Comparison of ENCODE assay signal across 31 cellular contexts in genomic region chr13:69077267-69077666, GRCh38.
"Had no signal": no experiment of that assay in that cellular context is flagged by ENCODE, and none has a peak within 500 bp of the region (broad histone marks: within the 10 kb centered on the region; RNA-seq: fewer than 3 reads in every experiment).

No MANE protein-coding gene starts in this region.

- H3K4me1 Mint-ChIP-seq: activated CD4-positive, alpha-beta memory T cell treated with anti-CD3 and anti-CD28 coated beads, Interleukin-2, amount 10 ng/mL, durations not matched to agents 7 days and 5 days; activated CD4-positive, alpha-beta T cell treated with anti-CD3 and anti-CD28 coated beads for 36 hours; activated CD4-positive, alpha-beta T cell treated with anti-CD3 and anti-CD28 coated beads, Interleukin-2, amount 10 ng/mL, durations not matched to agents 7 days and 5 days; activated naive CD4-positive, alpha-beta T cell treated with anti-CD3 and anti-CD28 coated beads, Interleukin-2, amount 10 ng/mL, durations not matched to agents 7 days and 5 days; activated naive CD8-positive, alpha-beta T cell treated with anti-CD3 and anti-CD28 coated beads, Interleukin-2, amount 10 ng/mL, durations not matched to agents 7 days and 5 days had no signal

- H3K36me3 ChIP-seq: esophagus muscularis mucosa, gastrocnemius medialis, heart left ventricle had no signal

- H3K27me3 ChIP-seq: body of pancreas, esophagus muscularis mucosa, foreskin keratinocyte, gastrocnemius medialis, heart left ventricle had no signal

- H3K9me3 ChIP-seq: body of pancreas, esophagus muscularis mucosa, gastrocnemius medialis had no signal

- H3K36me3 Mint-ChIP-seq: activated naive CD4-positive, alpha-beta T cell treated with anti-CD3 and anti-CD28 coated beads, Interleukin-2, amount 10 ng/mL, durations not matched to agents 7 days and 5 days; activated naive CD4-positive, alpha-beta T cell treated with anti-CD3 and anti-CD28 coated beads, Interleukin-2, amount 50 U/mL, for 72 hours; activated naive CD8-positive, alpha-beta T cell treated with anti-CD3 and anti-CD28 coated beads, Interleukin-2, amount 10 ng/mL, durations not matched to agents 7 days and 5 days had no signal

- FAIRE-seq: colon, endometrium had no signal

- H3K4me3 Mint-ChIP-seq: activated CD4-positive, alpha-beta memory T cell treated with anti-CD3 and anti-CD28 coated beads, Interleukin-2, amount 10 ng/mL, durations not matched to agents 7 days and 5 days; activated CD4-positive, alpha-beta T cell treated with anti-CD3 and anti-CD28 coated beads for 36 hours; activated CD4-positive, alpha-beta T cell treated with anti-CD3 and anti-CD28 coated beads, Interleukin-2, amount 10 ng/mL, durations not matched to agents 7 days and 5 days; activated naive CD4-positive, alpha-beta T cell treated with anti-CD3 and anti-CD28 coated beads, Interleukin-2, amount 10 ng/mL, durations not matched to agents 7 days and 5 days; activated naive CD8-positive, alpha-beta T cell treated with anti-CD3 and anti-CD28 coated beads, Interleukin-2, amount 10 ng/mL, durations not matched to agents 7 days and 5 days; activated T-cell treated with anti-CD3 and anti-CD28 coated beads, Interleukin-2, amount 50 U/mL, for 24 hours; activated T-cell treated with anti-CD3 and anti-CD28 coated beads, Interleukin-2, amount 50 U/mL, for 72 hours had no signal

- H3K4me1 ChIP-seq: body of pancreas, esophagus muscularis mucosa, foreskin keratinocyte, gastrocnemius medialis, heart left ventricle had no signal

- H3K27ac Mint-ChIP-seq: activated CD4-positive, alpha-beta memory T cell treated with anti-CD3 and anti-CD28 coated beads, Interleukin-2, amount 10 ng/mL, durations not matched to agents 7 days and 5 days; activated CD4-positive, alpha-beta T cell treated with anti-CD3 and anti-CD28 coated beads for 36 hours; activated CD4-positive, alpha-beta T cell treated with anti-CD3 and anti-CD28 coated beads, Interleukin-2, amount 10 ng/mL, durations not matched to agents 7 days and 5 days; activated naive CD4-positive, alpha-beta T cell treated with anti-CD3 and anti-CD28 coated beads, Interleukin-2, amount 10 ng/mL, durations not matched to agents 7 days and 5 days; activated naive CD4-positive, alpha-beta T cell treated with anti-CD3 and anti-CD28 coated beads, Interleukin-2, amount 50 U/mL, for 72 hours; activated naive CD8-positive, alpha-beta T cell treated with anti-CD3 and anti-CD28 coated beads, Interleukin-2, amount 10 ng/mL, durations not matched to agents 7 days and 5 days; activated T-cell treated with anti-CD3 and anti-CD28 coated beads, Interleukin-2, amount 50 U/mL, for 24 hours; activated T-cell treated with anti-CD3 and anti-CD28 coated beads, Interleukin-2, amount 50 U/mL, for 72 hours had no signal

- DNase-seq: activated CD4-positive, alpha-beta memory T cell treated with anti-CD3 and anti-CD28 coated beads, Interleukin-2, amount 10 ng/mL, durations not matched to agents 7 days and 5 days; activated CD4-positive, alpha-beta T cell treated with anti-CD3 and anti-CD28 coated beads for 36 hours; activated CD4-positive, alpha-beta T cell treated with anti-CD3 and anti-CD28 coated beads, Interleukin-2, amount 10 ng/mL, durations not matched to agents 7 days and 5 days; activated CD4-positive, alpha-beta T cell treated with anti-CD3 and anti-CD28 coated beads, Interleukin-2, amount 50 U/mL, for 4 hours; activated CD4-positive, CD25-positive, alpha-beta regulatory T cell; activated CD4-positive, CD25-positive, alpha-beta regulatory T cell treated with anti-CD3 and anti-CD28 coated beads, Interleukin-2, amount 50 U/mL, for 72 hours; activated CD8-positive, alpha-beta memory T cell treated with anti-CD3 and anti-CD28 coated beads, Interleukin-2, amount 50 U/mL, for 48 hours; activated gamma-delta T cell; activated naive CD4-positive, alpha-beta T cell; activated naive CD4-positive, alpha-beta T cell treated with anti-CD3 and anti-CD28 coated beads, Interleukin-2, amount 10 ng/mL, durations not matched to agents 7 days and 5 days; activated naive CD8-positive, alpha-beta T cell treated with anti-CD3 and anti-CD28 coated beads, Interleukin-2, amount 10 ng/mL, durations not matched to agents 7 days and 5 days; activated T-cell treated with anti-CD3 and anti-CD28 coated beads for 4 hours; activated T-cell treated with anti-CD3 and anti-CD28 coated beads, Interleukin-2, amount 50 U/mL, for 24 hours; activated T-cell treated with anti-CD3 and anti-CD28 coated beads, Interleukin-2, amount 50 U/mL, for 72 hours; amniotic stem cell; anterior cingulate cortex; body of pancreas; caudate nucleus; cortex of kidney; dermis blood vessel endothelial cell; effector CD4-positive, alpha-beta T cell; erythroblast; foreskin keratinocyte; gastrocnemius medialis; glutamatergic neuron; heart left ventricle; T-helper 2 cell had no signal

- H3K4me3 ChIP-seq: body of pancreas, esophagus muscularis mucosa, gastrocnemius medialis, heart left ventricle had no signal

- H3K27me3 Mint-ChIP-seq: activated CD4-positive, alpha-beta memory T cell treated with anti-CD3 and anti-CD28 coated beads, Interleukin-2, amount 10 ng/mL, durations not matched to agents 7 days and 5 days; activated CD4-positive, alpha-beta T cell treated with anti-CD3 and anti-CD28 coated beads for 36 hours; activated CD4-positive, alpha-beta T cell treated with anti-CD3 and anti-CD28 coated beads, Interleukin-2, amount 10 ng/mL, durations not matched to agents 7 days and 5 days; activated naive CD4-positive, alpha-beta T cell treated with anti-CD3 and anti-CD28 coated beads, Interleukin-2, amount 10 ng/mL, durations not matched to agents 7 days and 5 days; activated naive CD8-positive, alpha-beta T cell treated with anti-CD3 and anti-CD28 coated beads, Interleukin-2, amount 10 ng/mL, durations not matched to agents 7 days and 5 days; activated T-cell treated with anti-CD3 and anti-CD28 coated beads, Interleukin-2, amount 50 U/mL, for 24 hours had no signal

- H3K27ac ChIP-seq: body of pancreas, esophagus muscularis mucosa, foreskin keratinocyte, gastrocnemius medialis, heart left ventricle had no signal
